1 cellular context compared by ENCODE assay signal in the genomic region with DNA sequence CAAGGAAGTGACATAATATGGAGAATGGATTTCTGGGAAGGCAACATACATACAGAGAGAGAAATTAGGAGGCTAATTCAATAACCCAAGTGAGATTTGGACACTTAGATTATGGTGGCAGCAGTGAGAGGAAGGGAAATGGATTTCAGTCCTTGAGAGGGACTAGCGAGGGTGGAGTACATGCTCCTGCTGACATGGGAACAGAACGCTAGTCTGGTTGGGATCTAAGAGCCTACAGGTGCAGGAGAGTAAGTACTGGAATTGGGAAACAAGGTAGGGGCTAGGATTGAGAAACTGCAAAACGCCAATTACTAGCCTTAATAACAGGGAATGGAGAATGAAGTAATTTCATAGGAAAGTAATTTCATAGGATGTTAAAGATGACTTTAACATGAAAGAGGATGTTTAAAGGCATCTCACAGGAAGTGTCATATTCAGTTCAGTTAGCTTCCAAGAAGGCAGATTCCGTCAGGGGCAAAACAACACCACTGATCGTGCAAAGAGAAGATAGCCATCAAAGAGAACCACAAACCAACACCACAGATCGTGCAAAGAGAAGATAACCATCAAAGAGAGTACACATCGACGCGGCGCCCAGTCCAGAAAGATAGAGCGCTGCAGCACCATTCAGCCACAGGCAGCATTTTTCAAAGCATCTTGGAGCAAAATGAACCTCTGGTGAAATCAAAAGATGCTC.
TF ChIP-seq lines count a peak whose summit lies in the region.

No MANE protein-coding gene starts in this region.

TF ChIP-seq in SK-N-SH, 30 proteins besides CTCF, POLR2A, EP300 and RAD21 (continued from another document):
- TF ChIP-seq POLR2AphosphoS5 (IDR thresholded peaks at IDR 0.05; ENCODE audit: low read depth, low read length): no peak
- no peak for TF ChIP-seq TCF12 (IDR thresholded peaks at IDR 0.05)
- no peak for TF ChIP-seq SMC3 (IDR thresholded peaks at IDR 0.05; ENCODE audit: low read depth, low read length)
- no peak for TF ChIP-seq TAF1 (IDR thresholded peaks at IDR 0.05; ENCODE audit: borderline replicate concordance, low read depth, low read length)
- TF ChIP-seq, protein P1, sequence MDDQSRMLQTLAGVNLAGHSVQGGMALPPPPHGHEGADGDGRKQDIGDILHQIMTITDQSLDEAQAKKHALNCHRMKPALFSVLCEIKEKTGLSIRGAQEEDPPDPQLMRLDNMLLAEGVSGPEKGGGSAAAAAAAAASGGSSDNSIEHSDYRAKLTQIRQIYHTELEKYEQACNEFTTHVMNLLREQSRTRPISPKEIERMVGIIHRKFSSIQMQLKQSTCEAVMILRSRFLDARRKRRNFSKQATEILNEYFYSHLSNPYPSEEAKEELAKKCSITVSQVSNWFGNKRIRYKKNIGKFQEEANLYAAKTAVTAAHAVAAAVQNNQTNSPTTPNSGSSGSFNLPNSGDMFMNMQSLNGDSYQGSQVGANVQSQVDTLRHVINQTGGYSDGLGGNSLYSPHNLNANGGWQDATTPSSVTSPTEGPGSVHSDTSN (IDR thresholded peaks at IDR 0.05): no peak
- no peak for TF ChIP-seq YY1 (IDR thresholded peaks at IDR 0.05; ENCODE audit: low read depth)
- no peak for TF ChIP-seq FOSL2 (IDR thresholded peaks at IDR 0.05; ENCODE audit: borderline replicate concordance, low read depth)
- no peak for TF ChIP-seq RXRA (IDR thresholded peaks at IDR 0.05; ENCODE audit: borderline replicate concordance, low read depth)
- no peak for TF ChIP-seq GATA2 (CRISPR knock-in tag; IDR thresholded peaks at IDR 0.05)
- no peak for TF ChIP-seq MXI1 (IDR thresholded peaks at IDR 0.05; ENCODE audit: low read depth, low read length)
- no peak for TF ChIP-seq EZH2phosphoT487 (IDR thresholded peaks at IDR 0.05; ENCODE audit: borderline replicate concordance, low read depth)
TF ChIP-seq in SK-N-SH: peak in this region for 0.
